Comparison of ENCODE assay signal across 9 cellular contexts in genomic region chr20:62239278-62239879, GRCh38. TPM values are rescaled to one million over a fixed set of nuclear protein-coding genes. Genes with fewer than 3 reads are reported as not detected.
A peak's percentile ranks its signal among the peaks of the same experiment; 100 is the strongest.
DNase-seq lines count a peak whose midpoint lies in the region; ATAC-seq and TF ChIP-seq lines count a peak whose summit lies in the region.
"Had no signal": no experiment of that assay in that cellular context is flagged by ENCODE, and none has a peak within 500 bp of the region (broad histone marks: within the 10 kb centered on the region; RNA-seq: fewer than 3 reads in every experiment).

No MANE protein-coding gene starts in this region.

- H3K27me3 Mint-ChIP-seq in stimulated activated naive CD8-positive, alpha-beta T cell treated with anti-CD3 and anti-CD28 coated beads, Interleukin-15, Interleukin-2, amounts not matched to agents 100 ng/mL and 50 ng/mL, for 24 hours = no peaks in the 10 kb centered on the region
- H3K27me3 Mint-ChIP-seq in MCF 10A (ENCODE audit: insufficient read depth, unreplicated experiment) (no peaks in the 10 kb centered on the region), mesothelial cell of epicardium (ENCODE audit: low read depth) (no peaks in the 10 kb centered on the region)

- peak overlapping the region; percentile 85 for H3K4me3 Mint-ChIP-seq in stimulated activated naive CD8-positive, alpha-beta T cell treated with anti-CD3 and anti-CD28 coated beads, Interleukin-15, Interleukin-2, amounts not matched to agents 100 ng/mL and 50 ng/mL, for 24 hours
- H3K4me3 Mint-ChIP-seq in MCF 10A (ENCODE audit: unreplicated experiment) (peak overlapping the region; percentile 76), mesothelial cell of epicardium (peak overlapping the region; percentile 78)

- no TSS peak for BruUV-seq in MCF 10A (replicated peaks; lab: Mats Ljungman, UMichigan)

- H3K4me1 Mint-ChIP-seq in stimulated activated naive CD8-positive, alpha-beta T cell treated with anti-CD3 and anti-CD28 coated beads, Interleukin-15, Interleukin-2, amounts not matched to agents 100 ng/mL and 50 ng/mL, for 24 hours (ENCODE audit: low read depth) = peaks cover 32% of the 10 kb centered on the region
- H3K4me1 Mint-ChIP-seq in MCF 10A (ENCODE audit: insufficient read depth, unreplicated experiment) (peaks cover 6% of the 10 kb centered on the region), mesothelial cell of epicardium (peaks cover 15% of the 10 kb centered on the region)

- POLR2A ChIA-PET in MCF 10A (lab: Yijun Ruan, JAX) = interaction anchor here (0.6 to 3.2 kb wide), 3 partner anchors 96 to 229 kb away, joined by 3 to 13 read pairs (median 3); partner anchors contain the start of genes LSM14B, PSMA7 and SS18L1
- POLR2A ChIA-PET in GM10248 (lab: Yijun Ruan, JAX) = no interaction called here

- ATAC-seq in stimulated activated naive CD8-positive, alpha-beta T cell treated with anti-CD3 and anti-CD28 coated beads, Interleukin-15, Interleukin-2, amounts not matched to agents 100 U/mL and 50 U/mL, for 24 hours = no peak
- no peak for ATAC-seq in GM19452 (IDR thresholded peaks at IDR 0.05; ENCODE audit: unreplicated experiment)

- H3K36me3 Mint-ChIP-seq in stimulated activated naive CD8-positive, alpha-beta T cell treated with anti-CD3 and anti-CD28 coated beads, Interleukin-15, Interleukin-2, amounts not matched to agents 100 ng/mL and 50 ng/mL, for 24 hours (ENCODE audit: low read depth) = peaks cover 4% of the 10 kb centered on the region
- H3K36me3 Mint-ChIP-seq in MCF 10A (ENCODE audit: insufficient read depth, unreplicated experiment) (peaks cover 4% of the 10 kb centered on the region), mesothelial cell of epicardium (peaks cover 7% of the 10 kb centered on the region)

- no peak for TF ChIP-seq CTCF in MCF 10A (IDR thresholded peaks at IDR 0.05; ENCODE audit: unreplicated experiment)
- TF ChIP-seq CTCF in mesothelial cell of epicardium (IDR thresholded peaks at IDR 0.05; ENCODE audit: unreplicated experiment) = no peak
- TF ChIP-seq CTCF in GM10248 (IDR thresholded peaks at IDR 0.05; ENCODE audit: control extremely low read depth, extremely low read depth, low read depth, missing control alignments) = no peak

- DNase-seq in stimulated activated naive CD8-positive, alpha-beta T cell treated with anti-CD3 and anti-CD28 coated beads, Interleukin-15, Interleukin-2, amounts not matched to agents 100 U/mL and 50 U/mL, for 24 hours = no peak
- DNase-seq in MCF 10A (ENCODE audit: unreplicated experiment) (no peak), mesothelial cell of epicardium (ENCODE audit: low spot score in 2 of 2, unreplicated experiment in 2 of 2) (no peak), iPS-NIHi7 (ENCODE audit: extremely low spot score) (no peak), GM10248 (ENCODE audit: extremely low spot score) (no peak), D341Med (ENCODE audit: low spot score) (no peak)

- no peaks in the 10 kb centered on the region for H3K9me3 Mint-ChIP-seq in stimulated activated naive CD8-positive, alpha-beta T cell treated with anti-CD3 and anti-CD28 coated beads, Interleukin-15, Interleukin-2, amounts not matched to agents 100 ng/mL and 50 ng/mL, for 24 hours
- H3K9me3 Mint-ChIP-seq in MCF 10A (ENCODE audit: unreplicated experiment) = no peaks in the 10 kb centered on the region
- H3K9me3 Mint-ChIP-seq in mesothelial cell of epicardium = no peaks in the 10 kb centered on the region

- intact Hi-C loops in MCF 10A (cut with micrococcal nuclease) = loop anchor here (5.0 kb wide), 1 partner anchor 148 kb away; the partner anchor contains the start of gene RPS21

- CTCF ChIA-PET in MCF 10A (lab: Yijun Ruan, JAX) (interaction anchor here (0.6 kb wide), 2 partner anchors 56 to 174 kb away, joined by 3 to 4 read pairs; no protein-coding TSS in a partner anchor), GM10248 (lab: Yijun Ruan, JAX) (interaction anchor here (1.3 kb wide), 1 partner anchor 50 kb away, joined by 3 read pairs; no protein-coding TSS in a partner anchor)

- H3K27ac Mint-ChIP-seq in stimulated activated naive CD8-positive, alpha-beta T cell treated with anti-CD3 and anti-CD28 coated beads, Interleukin-15, Interleukin-2, amounts not matched to agents 100 ng/mL and 50 ng/mL, for 24 hours = peak overlapping the region; percentile 70
- H3K27ac Mint-ChIP-seq in MCF 10A (ENCODE audit: low read depth, unreplicated experiment) = peak overlapping the region; percentile 35
- peak overlapping the region; percentile 83 for H3K27ac Mint-ChIP-seq in mesothelial cell of epicardium

RNA-seq across cellular contexts. Expression of gene OSBPL2, which starts 1.1 kb away (rescaled TPM):
- 38.8 and 51.9 TPM in 2 replicates for total RNA-seq in MCF 10A (2022)
- 57.1 to 60.9 TPM (median 57.7 TPM) in 3 replicates for total RNA-seq in mesothelial cell of epicardium

RNA-seq across cellular contexts. Expression of gene HRH3, which starts 19.3 kb away (rescaled TPM):
- total RNA-seq in MCF 10A (2022) (not detected in 2 replicates), mesothelial cell of epicardium (not detected in 3 replicates)
- total RNA-seq: NCI-H460 had no signal

RNA-seq across cellular contexts. Expression of gene MTG2, which starts 56.6 kb away (rescaled TPM):
- total RNA-seq in MCF 10A (2022) = 46.9 and 61.0 TPM in 2 replicates
- total RNA-seq in mesothelial cell of epicardium = 29.4 to 31.6 TPM (median 29.5 TPM) in 3 replicates
